In genomic region chr19:33405491-33406461, GRCh38 we compare ENCODE assay signal across 13 cellular contexts. TPM values are rescaled to one million over a fixed set of nuclear protein-coding genes. Genes with fewer than 3 reads are reported as not detected.
DNase-seq lines count a peak whose midpoint lies in the region.
"Had no signal": no experiment of that assay in that cellular context is flagged by ENCODE, and none has a peak within 500 bp of the region (broad histone marks: within the 10 kb centered on the region; RNA-seq: fewer than 3 reads in every experiment).

No MANE protein-coding gene starts in this region.

- no peaks in the 10 kb centered on the region for H3K9me3 Mint-ChIP-seq in activated CD4-positive, alpha-beta memory T cell treated with anti-CD3 and anti-CD28 coated beads for 36 hours
- no peaks in the 10 kb centered on the region for H3K9me3 Mint-ChIP-seq in activated CD4-positive, alpha-beta memory T cell treated with anti-CD3 and anti-CD28 coated beads, Interleukin-2, amount 10 ng/mL, durations not matched to agents 7 days and 5 days
- H3K9me3 Mint-ChIP-seq in dendritic cell treated with granulocyte-macrophage colony-stimulating factor and Interleukin-4, amounts not matched to agents 40 ng/mL and 50 ng/mL, for 4 days, result no peaks in the 10 kb centered on the region
- H3K9me3 Mint-ChIP-seq: IgD-negative memory B cell, naive B cell, type B pancreatic cell had no signal

- H3K9ac ChIP-seq in mesenchymal stem cell (ENCODE audit: low read length), result peak overlapping the region; percentile 3

- H3K4me1 Mint-ChIP-seq in activated CD4-positive, alpha-beta memory T cell treated with anti-CD3 and anti-CD28 coated beads for 36 hours (ENCODE audit: low read depth), result peaks cover 4% of the 10 kb centered on the region
- no peaks in the 10 kb centered on the region for H3K4me1 Mint-ChIP-seq in activated CD4-positive, alpha-beta memory T cell treated with anti-CD3 and anti-CD28 coated beads, Interleukin-2, amount 10 ng/mL, durations not matched to agents 7 days and 5 days
- H3K4me1 Mint-ChIP-seq in dendritic cell treated with granulocyte-macrophage colony-stimulating factor and Interleukin-4, amounts not matched to agents 40 ng/mL and 50 ng/mL, for 4 days (ENCODE audit: low read depth), result peaks cover 76% of the 10 kb centered on the region
- H3K4me1 Mint-ChIP-seq: IgD-negative memory B cell, naive B cell had no signal

- H2BK12ac ChIP-seq in mesenchymal stem cell (ENCODE audit: low read length in 2 of 2), result no peak overlapping the region

- no peak overlapping the region for H2BK120ac ChIP-seq in mesenchymal stem cell (ENCODE audit: low read depth, low read length)

- peaks cover 0 to 26% of the 10 kb centered on the region in 2 experiments for H3K36me3 ChIP-seq in mesenchymal stem cell (ENCODE audit: control insufficient read depth in 1 of 2, insufficient read depth in 2 of 2, low read depth in 1 of 2, low read length in 2 of 2)
- H3K36me3 ChIP-seq: HAP-1 had no signal

- no peak overlapping the region for H3K4me3 ChIP-seq in mesenchymal stem cell (ENCODE audit: insufficient read depth in 1 of 2, low read depth in 1 of 2, low read length in 2 of 2)
- H3K4me3 ChIP-seq: HAP-1 had no signal

- no peak overlapping the region for H3K27ac ChIP-seq in mesenchymal stem cell (ENCODE audit: low read length, poor library complexity, severe bottlenecking)
- H3K27ac ChIP-seq in substantia nigra (ENCODE audit: low read depth, low read length, poor library complexity, severe bottlenecking), result peak overlapping the region; percentile 38

- intact Hi-C loops in activated CD4-positive, alpha-beta memory T cell treated with anti-CD3 and anti-CD28 coated beads for 36 hours (cut with micrococcal nuclease), result loop anchor here (1.0 to 5.0 kb wide), 2 partner anchors 170 to 263 kb away; no protein-coding TSS in a partner anchor
- intact Hi-C loops in dendritic cell treated with granulocyte-macrophage colony-stimulating factor and Interleukin-4, amounts not matched to agents 40 ng/mL and 50 ng/mL, for 4 days (cut with micrococcal nuclease), result loop anchor here (1.0 to 5.0 kb wide), 3 partner anchors 103 to 170 kb away; partner anchors contain the start of gene CEBPA

- no peak overlapping the region for H3K4me2 ChIP-seq in mesenchymal stem cell (ENCODE audit: low read length, poor library complexity, severe bottlenecking)

- H3K27me3 ChIP-seq in mesenchymal stem cell (ENCODE audit: control insufficient read depth in 1 of 2, insufficient read depth in 1 of 2, low read length in 2 of 2), result no peaks in the 10 kb centered on the region

- no peak overlapping the region for H3K23ac ChIP-seq in mesenchymal stem cell (ENCODE audit: low read length in 2 of 2)

- CTCF ChIA-PET in activated CD4-positive, alpha-beta memory T cell treated with anti-CD3 and anti-CD28 coated beads for 36 hours (lab: Charles Lee), result interaction anchor here (0.6 to 3.8 kb wide), 20 partner anchors 8 to 372 kb away, joined by 3 to 56 read pairs (median 4); partner anchors contain the start of genes CEBPA, PEPD and SLC7A10
- CTCF ChIA-PET in activated CD4-positive, alpha-beta memory T cell treated with anti-CD3 and anti-CD28 coated beads, Interleukin-2, amount 10 ng/mL, durations not matched to agents 7 days and 5 days (lab: Charles Lee), result interaction anchor here (1.0 to 5.4 kb wide), 9 partner anchors 8 to 281 kb away, joined by 3 to 39 read pairs (median 3); no protein-coding TSS in a partner anchor

- no peak overlapping the region for H2AK5ac ChIP-seq in mesenchymal stem cell (ENCODE audit: low read length, severe bottlenecking)

- no peaks in the 10 kb centered on the region for H3K27me3 Mint-ChIP-seq in activated CD4-positive, alpha-beta memory T cell treated with anti-CD3 and anti-CD28 coated beads for 36 hours
- no peaks in the 10 kb centered on the region for H3K27me3 Mint-ChIP-seq in activated CD4-positive, alpha-beta memory T cell treated with anti-CD3 and anti-CD28 coated beads, Interleukin-2, amount 10 ng/mL, durations not matched to agents 7 days and 5 days
- no peaks in the 10 kb centered on the region for H3K27me3 Mint-ChIP-seq in dendritic cell treated with granulocyte-macrophage colony-stimulating factor and Interleukin-4, amounts not matched to agents 40 ng/mL and 50 ng/mL, for 4 days
- H3K27me3 Mint-ChIP-seq: IgD-negative memory B cell, naive B cell, type B pancreatic cell had no signal

- H2BK5ac ChIP-seq in mesenchymal stem cell (ENCODE audit: low read depth, low read length, poor library complexity, severe bottlenecking), result no peak overlapping the region

- H3K36me3 Mint-ChIP-seq in activated CD4-positive, alpha-beta memory T cell treated with anti-CD3 and anti-CD28 coated beads for 36 hours, result no peaks in the 10 kb centered on the region
- H3K36me3 Mint-ChIP-seq in activated CD4-positive, alpha-beta memory T cell treated with anti-CD3 and anti-CD28 coated beads, Interleukin-2, amount 10 ng/mL, durations not matched to agents 7 days and 5 days (ENCODE audit: low read depth), result no peaks in the 10 kb centered on the region
- peaks cover 49% of the 10 kb centered on the region for H3K36me3 Mint-ChIP-seq in dendritic cell treated with granulocyte-macrophage colony-stimulating factor and Interleukin-4, amounts not matched to agents 40 ng/mL and 50 ng/mL, for 4 days (ENCODE audit: low read depth)
- H3K36me3 Mint-ChIP-seq: IgD-negative memory B cell, naive B cell, type B pancreatic cell had no signal

- WGBS in mesenchymal stem cell, result 96% methylated on average over 35 of the region's 35 CpGs

- peaks cover 8% of the 10 kb centered on the region for H3K4me1 ChIP-seq in mesenchymal stem cell (ENCODE audit: control insufficient read depth, insufficient read depth, low read depth, low read length)
- H3K4me1 ChIP-seq: HAP-1 had no signal

- H3K4me3 Mint-ChIP-seq in activated CD4-positive, alpha-beta memory T cell treated with anti-CD3 and anti-CD28 coated beads for 36 hours, result no peak overlapping the region
- no peak overlapping the region for H3K4me3 Mint-ChIP-seq in activated CD4-positive, alpha-beta memory T cell treated with anti-CD3 and anti-CD28 coated beads, Interleukin-2, amount 10 ng/mL, durations not matched to agents 7 days and 5 days
- H3K4me3 Mint-ChIP-seq in dendritic cell treated with granulocyte-macrophage colony-stimulating factor and Interleukin-4, amounts not matched to agents 40 ng/mL and 50 ng/mL, for 4 days, result peak overlapping the region; percentile 18
- H3K4me3 Mint-ChIP-seq: IgD-negative memory B cell, naive B cell, type B pancreatic cell had no signal

- H2AFZ ChIP-seq in mesenchymal stem cell (ENCODE audit: low read depth, low read length), result no peak overlapping the region

- H2BK15ac ChIP-seq in mesenchymal stem cell (ENCODE audit: low read depth, poor library complexity, severe bottlenecking), result no peak overlapping the region

- no peak overlapping the region for H4K91ac ChIP-seq in mesenchymal stem cell (ENCODE audit: low read length)

- H3K4ac ChIP-seq in mesenchymal stem cell (ENCODE audit: low read depth in 1 of 2, low read length in 2 of 2), result no peak overlapping the region

- H3K18ac ChIP-seq in mesenchymal stem cell (ENCODE audit: low read depth in 1 of 2, low read length in 2 of 2), result no peak overlapping the region

- H3K14ac ChIP-seq in mesenchymal stem cell (ENCODE audit: low read length in 2 of 2), result no peak overlapping the region

- no peak overlapping the region for H3K27ac Mint-ChIP-seq in activated CD4-positive, alpha-beta memory T cell treated with anti-CD3 and anti-CD28 coated beads for 36 hours
- H3K27ac Mint-ChIP-seq in activated CD4-positive, alpha-beta memory T cell treated with anti-CD3 and anti-CD28 coated beads, Interleukin-2, amount 10 ng/mL, durations not matched to agents 7 days and 5 days, result no peak overlapping the region
- H3K27ac Mint-ChIP-seq in dendritic cell treated with granulocyte-macrophage colony-stimulating factor and Interleukin-4, amounts not matched to agents 40 ng/mL and 50 ng/mL, for 4 days, result peak overlapping the region; percentile 91
- H3K27ac Mint-ChIP-seq: IgD-negative memory B cell, type B pancreatic cell had no signal

- POLR2A ChIA-PET in activated CD4-positive, alpha-beta memory T cell treated with anti-CD3 and anti-CD28 coated beads for 36 hours (lab: Charles Lee), result no interaction called here
- POLR2A ChIA-PET in activated CD4-positive, alpha-beta memory T cell treated with anti-CD3 and anti-CD28 coated beads, Interleukin-2, amount 10 ng/mL, durations not matched to agents 7 days and 5 days (lab: Charles Lee), result no interaction called here

- no peaks in the 10 kb centered on the region for H3K79me1 ChIP-seq in mesenchymal stem cell (replicated peaks; ENCODE audit: low read length, poor library complexity, severe bottlenecking)

- peak; percentile 38 for DNase-seq in activated CD4-positive, alpha-beta memory T cell treated with anti-CD3 and anti-CD28 coated beads for 36 hours
- no peak for DNase-seq in activated CD4-positive, alpha-beta memory T cell treated with anti-CD3 and anti-CD28 coated beads, Interleukin-2, amount 10 ng/mL, durations not matched to agents 7 days and 5 days
- no peak for DNase-seq in mesenchymal stem cell
- peak in 23 of 49 donors; percentile 26 to 77 (median 53) for DNase-seq in substantia nigra (lab: John Stamatoyannopoulos, UW)
- DNase-seq in NCI-H1694 (lab: John Stamatoyannopoulos, UW), result no peak
- DNase-seq in GDM1 (lab: John Stamatoyannopoulos, UW), result no peak
- no peak for DNase-seq in NCI-H2081 (lab: John Stamatoyannopoulos, UW)
- DNase-seq: activated gamma-delta T cell had no signal

- H4K8ac ChIP-seq in mesenchymal stem cell (ENCODE audit: low read length), result no peak overlapping the region

- no peaks in the 10 kb centered on the region for H3K9me3 ChIP-seq in mesenchymal stem cell (ENCODE audit: control insufficient read depth, low read length)
- H3K9me3 ChIP-seq: HAP-1 had no signal

RNA-seq across cellular contexts. Expression of gene CEBPG, which starts 32.3 kb away (rescaled TPM):
- total RNA-seq in activated CD4-positive, alpha-beta memory T cell treated with anti-CD3 and anti-CD28 coated beads for 36 hours, result 10 to 100 TPM; 30.6 to 30.9 TPM
- 10 to 100 TPM; 30.0 to 31.4 TPM for total RNA-seq in activated CD4-positive, alpha-beta memory T cell treated with anti-CD3 and anti-CD28 coated beads, Interleukin-2, amount 10 ng/mL, durations not matched to agents 7 days and 5 days
- polyA plus RNA-seq in mesenchymal stem cell (2013, experiment 1 of 2), result 12.3 TPM
- polyA plus RNA-seq in mesenchymal stem cell (2013, experiment 2 of 2), result 12.5 TPM
